In the genomic region with DNA sequence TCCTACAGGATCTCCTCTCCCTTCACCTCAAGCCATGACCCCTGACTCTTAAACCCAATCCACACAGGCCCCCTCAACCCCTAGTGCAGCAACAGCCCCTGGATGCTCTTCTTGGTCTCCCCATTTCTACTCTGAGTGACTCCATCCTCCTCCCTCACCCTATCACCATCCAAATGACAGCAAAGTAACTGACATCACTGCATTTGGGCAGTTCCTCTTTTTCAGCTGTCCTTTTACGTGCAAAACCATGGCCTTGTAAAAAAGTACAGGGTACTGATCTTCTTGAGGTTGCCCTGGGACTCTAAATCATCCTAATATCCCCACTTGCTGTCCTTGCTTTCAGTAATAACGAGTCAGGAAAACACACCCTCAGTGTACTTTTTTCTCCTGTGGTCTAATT, we compare ENCODE assay signal across 17 cellular contexts.
DNase-seq lines count a peak whose midpoint lies in the region; ATAC-seq and TF ChIP-seq lines count a peak whose summit lies in the region.
"Had no signal": no experiment of that assay in that cellular context is flagged by ENCODE, and none has a peak within 500 bp of the region (broad histone marks: within the 10 kb centered on the region; RNA-seq: fewer than 3 reads in every experiment).

No MANE protein-coding gene starts in this region.

- WGBS in esophagus muscularis mucosa, result 75% methylated on average over 2 of the region's 2 CpGs

- no peaks in the 10 kb centered on the region for H3K36me3 ChIP-seq in esophagus muscularis mucosa
- H3K36me3 ChIP-seq: BLaER1 had no signal

- peak; percentile 28 for ATAC-seq in stimulated activated naive CD8-positive, alpha-beta T cell treated with anti-CD3 and anti-CD28 coated beads, Interleukin-15, amount 100 ng/mL, for 72 hours
- no peak for ATAC-seq in stimulated activated naive CD8-positive, alpha-beta T cell treated with anti-CD3 and anti-CD28 coated beads, Interleukin-15, Interleukin-2, amounts not matched to agents 100 U/mL and 50 U/mL, for 24 hours
- ATAC-seq in GM19023 (IDR thresholded peaks at IDR 0.05; ENCODE audit: unreplicated experiment), result no peak
- ATAC-seq: CD8-positive, alpha-beta T cell; GM23338; HCT116 had no signal

- H3K4me3 Mint-ChIP-seq in stimulated activated naive CD8-positive, alpha-beta T cell treated with anti-CD3 and anti-CD28 coated beads, Interleukin-15, amount 100 ng/mL, for 72 hours, result no peak overlapping the region
- no peak overlapping the region for H3K4me3 Mint-ChIP-seq in activated T-helper 1 cell treated with anti-CD3 and anti-CD28 coated beads, Interleukin-12 subunit alpha, Interleukin-12 subunit beta, Interleukin-2, Interleukin-4 antibody, amounts not matched to agents 30 ng/mL and 10 ng/mL and 1 ng/mL, durations not matched to agents 14 hours and 24 hours and 36 hours
- H3K4me3 Mint-ChIP-seq: CD8-positive, alpha-beta T cell; GM23338; HFFc6 had no signal

- H3K36me3 Mint-ChIP-seq in activated T-helper 1 cell treated with anti-CD3 and anti-CD28 coated beads, Interleukin-12 subunit alpha, Interleukin-12 subunit beta, Interleukin-2, Interleukin-4 antibody, amounts not matched to agents 30 ng/mL and 10 ng/mL and 1 ng/mL, durations not matched to agents 14 hours and 24 hours and 36 hours (ENCODE audit: low read depth), result no peaks in the 10 kb centered on the region
- H3K36me3 Mint-ChIP-seq: CD8-positive, alpha-beta T cell had no signal

- TF ChIP-seq POLR2A in esophagus muscularis mucosa (IDR thresholded peaks at IDR 0.05; ENCODE audit: low read depth), result no peak

- no peak overlapping the region for H3K27ac ChIP-seq in esophagus muscularis mucosa (replicated peaks in 1 of 4)
- H3K27ac ChIP-seq: BLaER1, HL-60 had no signal

- TF ChIP-seq EP300 in esophagus muscularis mucosa (IDR thresholded peaks at IDR 0.05), result no peak

- DNase-seq in stimulated activated naive CD8-positive, alpha-beta T cell treated with anti-CD3 and anti-CD28 coated beads, Interleukin-15, amount 100 ng/mL, for 72 hours, result no peak
- DNase-seq in stimulated activated naive CD8-positive, alpha-beta T cell treated with anti-CD3 and anti-CD28 coated beads, Interleukin-15, Interleukin-2, amounts not matched to agents 100 U/mL and 50 U/mL, for 24 hours, result no peak
- peak; percentile 30 for DNase-seq in OCI-M1 (lab: John Stamatoyannopoulos, UW)
- peak; percentile 34 for DNase-seq in esophagus muscularis mucosa (ENCODE audit: extremely low spot score)
- no peak for DNase-seq in activated T-helper 1 cell treated with anti-CD3 and anti-CD28 coated beads, Interleukin-12 subunit alpha, Interleukin-12 subunit beta, Interleukin-2, Interleukin-4 antibody, amounts not matched to agents 30 ng/mL and 10 ng/mL and 1 ng/mL, durations not matched to agents 14 hours and 24 hours and 36 hours (ENCODE audit: low spot score)
- no peak for DNase-seq in NCI-H345 treated with DMSO at 0.1 percent for 48 hours (lab: John Stamatoyannopoulos, UW; ENCODE audit: unreplicated experiment)
- DNase-seq: 8988T; Calu3; CD8-positive, alpha-beta T cell; DMS79 treated with DMSO at 0.1 percent for 48 hours; GF-D8; HFFc6 had no signal

- H3K4me1 ChIP-seq in esophagus muscularis mucosa, result no peaks in the 10 kb centered on the region
- H3K4me1 ChIP-seq: BLaER1 had no signal

- H3K4me1 Mint-ChIP-seq in stimulated activated naive CD8-positive, alpha-beta T cell treated with anti-CD3 and anti-CD28 coated beads, Interleukin-15, amount 100 ng/mL, for 72 hours, result no peaks in the 10 kb centered on the region
- no peaks in the 10 kb centered on the region for H3K4me1 Mint-ChIP-seq in activated T-helper 1 cell treated with anti-CD3 and anti-CD28 coated beads, Interleukin-12 subunit alpha, Interleukin-12 subunit beta, Interleukin-2, Interleukin-4 antibody, amounts not matched to agents 30 ng/mL and 10 ng/mL and 1 ng/mL, durations not matched to agents 14 hours and 24 hours and 36 hours (ENCODE audit: low read depth)
- H3K4me1 Mint-ChIP-seq: GM23338 had no signal

- peaks cover 0 to 5% of the 10 kb centered on the region in 2 donors for H3K9me3 Mint-ChIP-seq in stimulated activated naive CD8-positive, alpha-beta T cell treated with anti-CD3 and anti-CD28 coated beads, Interleukin-15, amount 100 ng/mL, for 72 hours
- no peaks in the 10 kb centered on the region for H3K9me3 Mint-ChIP-seq in activated T-helper 1 cell treated with anti-CD3 and anti-CD28 coated beads, Interleukin-12 subunit alpha, Interleukin-12 subunit beta, Interleukin-2, Interleukin-4 antibody, amounts not matched to agents 30 ng/mL and 10 ng/mL and 1 ng/mL, durations not matched to agents 14 hours and 24 hours and 36 hours
- H3K9me3 Mint-ChIP-seq: GM23338 had no signal

- H3K4me3 ChIP-seq in esophagus muscularis mucosa, result no peak overlapping the region
- H3K4me3 ChIP-seq: BLaER1, GM23338 had no signal

- no peak for TF ChIP-seq CTCF in esophagus muscularis mucosa (IDR thresholded peaks at IDR 0.05)

- no peak overlapping the region for H3K27ac Mint-ChIP-seq in stimulated activated naive CD8-positive, alpha-beta T cell treated with anti-CD3 and anti-CD28 coated beads, Interleukin-15, amount 100 ng/mL, for 72 hours
- H3K27ac Mint-ChIP-seq in activated T-helper 1 cell treated with anti-CD3 and anti-CD28 coated beads, Interleukin-12 subunit alpha, Interleukin-12 subunit beta, Interleukin-2, Interleukin-4 antibody, amounts not matched to agents 30 ng/mL and 10 ng/mL and 1 ng/mL, durations not matched to agents 14 hours and 24 hours and 36 hours, result no peak overlapping the region
- H3K27ac Mint-ChIP-seq: CD8-positive, alpha-beta T cell; GM23338; HFFc6 had no signal

- H3K27me3 ChIP-seq in esophagus muscularis mucosa, result no peaks in the 10 kb centered on the region
- H3K27me3 ChIP-seq: BLaER1 had no signal

- H3K9me3 ChIP-seq in esophagus muscularis mucosa, result no peaks in the 10 kb centered on the region
- H3K9me3 ChIP-seq: BLaER1 had no signal

- intact Hi-C loops in esophagus muscularis mucosa (cut with DNase I), result no loop called here
- intact Hi-C loops in activated T-helper 1 cell treated with anti-CD3 and anti-CD28 coated beads, Interleukin-12 subunit alpha, Interleukin-12 subunit beta, Interleukin-2, Interleukin-4 antibody, amounts not matched to agents 30 ng/mL and 10 ng/mL and 1 ng/mL, durations not matched to agents 14 hours and 24 hours and 36 hours (cut with micrococcal nuclease), result no loop called here

- H3K27me3 Mint-ChIP-seq in stimulated activated naive CD8-positive, alpha-beta T cell treated with anti-CD3 and anti-CD28 coated beads, Interleukin-15, amount 100 ng/mL, for 72 hours, result peaks cover 5% of the 10 kb centered on the region
- H3K27me3 Mint-ChIP-seq in activated T-helper 1 cell treated with anti-CD3 and anti-CD28 coated beads, Interleukin-12 subunit alpha, Interleukin-12 subunit beta, Interleukin-2, Interleukin-4 antibody, amounts not matched to agents 30 ng/mL and 10 ng/mL and 1 ng/mL, durations not matched to agents 14 hours and 24 hours and 36 hours (ENCODE audit: insufficient read depth), result no peaks in the 10 kb centered on the region

Comparison
In these comparisons a context has a peak if more than half of its experiments do, and no peak if none do; other contexts are left out.
1. DNase-seq: peak in OCI-M1 (single experiment) and esophagus muscularis mucosa (single experiment); none in stimulated activated naive CD8-positive, alpha-beta T cell treated with anti-CD3 and anti-CD28 coated beads, Interleukin-15, amount 100 ng/mL, for 72 hours (0 of 2), stimulated activated naive CD8-positive, alpha-beta T cell treated with anti-CD3 and anti-CD28 coated beads, Interleukin-15, Interleukin-2, amounts not matched to agents 100 U/mL and 50 U/mL, for 24 hours (single experiment), activated T-helper 1 cell treated with anti-CD3 and anti-CD28 coated beads, Interleukin-12 subunit alpha, Interleukin-12 subunit beta, Interleukin-2, Interleukin-4 antibody, amounts not matched to agents 30 ng/mL and 10 ng/mL and 1 ng/mL, durations not matched to agents 14 hours and 24 hours and 36 hours (single experiment) and NCI-H345 treated with DMSO at 0.1 percent for 48 hours (single experiment).